Comparison of ENCODE assay signal across 8 cellular contexts in the genomic region with DNA sequence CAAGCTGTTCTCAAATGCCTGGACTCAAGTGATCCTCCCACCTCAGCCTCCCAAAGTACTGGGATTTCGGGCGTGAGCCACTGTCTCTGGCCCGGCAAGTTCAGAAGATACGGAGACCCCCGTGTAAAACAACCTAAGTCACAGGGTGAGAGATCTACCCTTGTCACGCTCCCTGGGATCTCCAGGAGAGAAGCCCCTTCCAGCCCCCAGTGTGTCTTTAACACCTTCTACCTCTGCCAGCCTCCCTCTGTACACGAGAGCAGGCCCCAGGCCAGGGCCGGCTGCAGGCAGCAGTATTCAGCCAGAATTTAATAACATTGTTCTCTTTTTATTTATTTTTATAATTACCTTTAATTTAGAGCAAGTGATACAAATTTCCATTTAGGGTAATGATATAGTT. TPM values are rescaled to one million over a fixed set of nuclear protein-coding genes. Genes with fewer than 3 reads are reported as not detected.
"Had no signal": no experiment of that assay in that cellular context is flagged by ENCODE, and none has a peak within 500 bp of the region (broad histone marks: within the 10 kb centered on the region; RNA-seq: fewer than 3 reads in every experiment).

No MANE protein-coding gene starts in this region.

- H3K36me3 Mint-ChIP-seq: IgD-negative memory B cell had no signal

- H3K9me3 Mint-ChIP-seq: GM23338, H9 had no signal

- ATAC-seq: GM23338, HepG2 had no signal

- H3K27ac ChIP-seq: HL-60 had no signal

- H3K27ac Mint-ChIP-seq: GM23338, IgD-negative memory B cell had no signal

- H3K4me1 Mint-ChIP-seq: GM23338, H9, IgD-negative memory B cell had no signal

- H3K4me3 Mint-ChIP-seq: GM23338, H9, IgD-negative memory B cell had no signal

- H3K4me3 ChIP-seq: GM23338 had no signal

- DNase-seq: H9, HCEC 1CT, KBM-7 had no signal

RNA-seq across cellular contexts. Expression of a gene that starts 49.4 kb away (rescaled TPM):
- total RNA-seq: H9, HepG2, HT1080 had no signal
- polyA plus RNA-seq: GM23338, HepG2, IgD-negative memory B cell had no signal
